ENCODE assay signal across 18 cellular contexts in genomic region chr1:235675152-235675890, GRCh38. TPM values are rescaled to one million over a fixed set of nuclear protein-coding genes. Genes with fewer than 3 reads are reported as not detected.
DNase-seq lines count a peak whose midpoint lies in the region; ATAC-seq, FAIRE-seq and TF ChIP-seq lines count a peak whose summit lies in the region.
"Had no signal": no experiment of that assay in that cellular context is flagged by ENCODE, and none has a peak within 500 bp of the region (broad histone marks: within the 10 kb centered on the region; RNA-seq: fewer than 3 reads in every experiment).

No MANE protein-coding gene starts in this region.

- no peak overlapping the region for H3K4me3 Mint-ChIP-seq in astrocyte (ENCODE audit: unreplicated experiment)

- FAIRE-seq in astrocyte (lab: Jason Lieb, UNC) (no peak), keratinocyte (lab: Jason Lieb, UNC) (peak; percentile 17), pancreas (lab: Jason Lieb, UNC) (no peak)
- FAIRE-seq: endothelial cell of umbilical vein had no signal

- H3K27me3 ChIP-seq in IMR-90 (ENCODE audit: control insufficient read depth, insufficient read depth, low read length) = no peaks in the 10 kb centered on the region
- H3K27me3 ChIP-seq in astrocyte (ENCODE audit: insufficient read depth, low read length) = no peaks in the 10 kb centered on the region
- no peaks in the 10 kb centered on the region for H3K27me3 ChIP-seq in keratinocyte (ENCODE audit: control insufficient read depth, extremely low read depth, insufficient read depth, low read length)
- no peaks in the 10 kb centered on the region for H3K27me3 ChIP-seq in pancreas

- H3K4me3 ChIP-seq in IMR-90 (ENCODE audit: insufficient read depth, low read depth, low read length) = no peak overlapping the region
- H3K4me3 ChIP-seq in astrocyte (ENCODE audit: insufficient read depth, low read depth, low read length) = no peak overlapping the region
- H3K4me3 ChIP-seq in keratinocyte (ENCODE audit: control insufficient read depth in 2 of 3, extremely low read depth in 1 of 3, insufficient read depth in 2 of 3, low read depth in 1 of 3, low read length in 3 of 3) = no peak overlapping the region
- H3K4me3 ChIP-seq in pancreas = no peak overlapping the region
- H3K4me3 ChIP-seq: lower lobe of right lung, thoracic aorta had no signal

- H3K27me3 Mint-ChIP-seq in astrocyte (ENCODE audit: low read depth, unreplicated experiment) = no peaks in the 10 kb centered on the region

- H3K27ac ChIP-seq in IMR-90 (ENCODE audit: insufficient read depth, low read length) = peak overlapping the region; percentile 69; the same call in 1 of the 2 replicates
- H3K27ac ChIP-seq in astrocyte (ENCODE audit: low read depth, low read length) = no peak overlapping the region
- no peak overlapping the region for H3K27ac ChIP-seq in keratinocyte (ENCODE audit: control insufficient read depth, insufficient read depth, low read length)
- H3K27ac ChIP-seq in pancreas = no peak overlapping the region
- H3K27ac ChIP-seq: KMS-11, lower lobe of right lung, thoracic aorta had no signal

- no peaks in the 10 kb centered on the region for H3K79me1 ChIP-seq in IMR-90 (ENCODE audit: low read depth in 1 of 2, low read length in 2 of 2)

- H3K9me3 Mint-ChIP-seq in astrocyte (ENCODE audit: unreplicated experiment) = peaks cover 36% of the 10 kb centered on the region

- intact Hi-C loops in IMR-90 (cut with micrococcal nuclease) = no loop called here
- intact Hi-C loops in pancreas (cut with DNase I) = no loop called here

- peak overlapping the region; percentile 52; the same call in 1 of the 2 replicates for H2BK120ac ChIP-seq in IMR-90 (ENCODE audit: low read depth, low read length)

- no peak overlapping the region for H4K8ac ChIP-seq in IMR-90 (ENCODE audit: low read depth in 2 of 2, low read length in 2 of 2)

- H3K36me3 ChIP-seq in IMR-90 (ENCODE audit: control insufficient read depth, insufficient read depth, low read length) = peaks cover 6% of the 10 kb centered on the region
- H3K36me3 ChIP-seq in astrocyte (ENCODE audit: insufficient read depth, low read length) = no peaks in the 10 kb centered on the region
- peaks cover 2 to 22% of the 10 kb centered on the region in 2 experiments for H3K36me3 ChIP-seq in keratinocyte (ENCODE audit: control insufficient read depth in 2 of 2, extremely low read depth in 1 of 2, insufficient read depth in 2 of 2, low read length in 2 of 2)
- H3K36me3 ChIP-seq in pancreas = peaks cover 0 to 7% (median 0%) of the 10 kb centered on the region in 3 donors

- H2AFZ ChIP-seq in IMR-90 (replicated peaks; ENCODE audit: low read length, poor library complexity) = no peak overlapping the region
- H2AFZ ChIP-seq in astrocyte (ENCODE audit: low read depth, low read length) = no peak overlapping the region
- no peak overlapping the region for H2AFZ ChIP-seq in keratinocyte (ENCODE audit: control insufficient read depth, low read length)

- no peak for TF ChIP-seq RAD21 in IMR-90 (IDR thresholded peaks at IDR 0.05; ENCODE audit: low read length)

- 0 out of 2 replicates have a peak overlapping the region, but pooled peaks have one; percentile 1 for H3K14ac ChIP-seq in IMR-90 (replicated peaks; ENCODE audit: low read depth, low read length)

- BruUV-seq in IMR-90 (replicated peaks; lab: Mats Ljungman, UMichigan) = no TSS peak

- no peak overlapping the region for H2AK5ac ChIP-seq in IMR-90 (ENCODE audit: low read depth, low read length)

- H2AK9ac ChIP-seq in IMR-90 (replicated peaks; ENCODE audit: low read depth, low read length, poor library complexity) = no peak overlapping the region

- no peak overlapping the region for H4K5ac ChIP-seq in IMR-90 (ENCODE audit: low read depth, low read length)

- peaks cover 3% of the 10 kb centered on the region; the same call in 1 of the 2 replicates for H3K9me1 ChIP-seq in IMR-90 (ENCODE audit: insufficient read depth, low read length)
- no peaks in the 10 kb centered on the region for H3K9me1 ChIP-seq in keratinocyte (ENCODE audit: control insufficient read depth, extremely low read depth, insufficient read depth, low read length)

- CTCF ChIA-PET in IMR-90 (lab: Yijun Ruan, JAX) = no interaction called here

- H3K4ac ChIP-seq in IMR-90 (ENCODE audit: low read depth, low read length) = no peak overlapping the region

- H3K79me2 ChIP-seq in astrocyte (ENCODE audit: insufficient read depth, low read length) (no peaks in the 10 kb centered on the region), keratinocyte (ENCODE audit: control insufficient read depth, insufficient read depth, low read length) (no peaks in the 10 kb centered on the region)

- no CpG with 5 or more reads among the region's 10 CpGs for WGBS in IMR-90 (ENCODE audit: extremely low coverage in 2 of 2, insufficient read length in 1 of 2), 2 experiments
- 99% methylated on average over 10 of the region's 10 CpGs for WGBS in pancreas, 2 donors

- ATAC-seq in IMR-90 (ENCODE audit: low read depth) (no peak; the same call in 1 of the 2 replicates), GM18511 (IDR thresholded peaks at IDR 0.05; ENCODE audit: unreplicated experiment) (no peak), GM18505 (IDR thresholded peaks at IDR 0.05; ENCODE audit: unreplicated experiment) (no peak), pancreas (no peak)
- ATAC-seq: activated CD4-positive, CD25-positive, alpha-beta regulatory T cell treated with anti-CD3 and anti-CD28 coated beads, Interleukin-2, amount 50 U/mL, for 24 hours; lower lobe of right lung; SK-N-SH treated with all-trans-retinoic acid at 6 μM for 48 hours had no signal

- H3K4me1 ChIP-seq in IMR-90 (ENCODE audit: control insufficient read depth, insufficient read depth, low read length) (no peaks in the 10 kb centered on the region), astrocyte (ENCODE audit: insufficient read depth, low read length) (no peaks in the 10 kb centered on the region), keratinocyte (ENCODE audit: control insufficient read depth, extremely low read depth, insufficient read depth, low read length) (no peaks in the 10 kb centered on the region), pancreas (no peaks in the 10 kb centered on the region)
- H3K4me1 ChIP-seq: Caco-2, lower lobe of right lung had no signal

- no peak overlapping the region for H2BK15ac ChIP-seq in IMR-90 (ENCODE audit: low read depth, low read length)

- peak overlapping the region; percentile 87 for H3K27ac Mint-ChIP-seq in astrocyte (ENCODE audit: unreplicated experiment)

- H3K4me1 Mint-ChIP-seq in astrocyte (ENCODE audit: low read depth, unreplicated experiment) = peaks cover 6% of the 10 kb centered on the region

- dilution Hi-C loops in IMR-90 (cut with HindIII; ENCODE audit: low sequenced_read_pairs, unreplicated experiment) = no loop called here
- dilution Hi-C loops in keratinocyte (cut with MboI; ENCODE audit: extremely low pct_ligation_motif_present, low sequenced_read_pairs) = no loop called here

- H2BK5ac ChIP-seq in IMR-90 (ENCODE audit: low read depth, low read length, poor library complexity, severe bottlenecking) = peak overlapping the region; percentile 81

- TF ChIP-seq CTCF in IMR-90 (conservative IDR thresholded peaks at IDR 0.05; ENCODE audit: low read depth, low read length) (no peak), astrocyte (IDR thresholded peaks at IDR 0.05; ENCODE audit: insufficient read depth, low read depth, low read length) (no peak), keratinocyte (optimal IDR thresholded peaks at IDR 0.05 in 1 of 3, IDR thresholded peaks at IDR 0.05 in 1 of 3, conservative IDR thresholded peaks at IDR 0.05 in 1 of 3; ENCODE audit: extremely low read depth in 1 of 3, insufficient read depth in 2 of 3, low read length in 3 of 3) (no peak), pancreas (IDR thresholded peaks at IDR 0.05) (no peak)

- H3K18ac ChIP-seq in IMR-90 (ENCODE audit: low read depth, low read length) = peak overlapping the region; percentile 78; the same call in 1 of the 2 replicates

- H3K4me2 ChIP-seq in IMR-90 (ENCODE audit: low read depth, low read length) = no peak overlapping the region
- H3K4me2 ChIP-seq in astrocyte (ENCODE audit: low read length) = no peak overlapping the region
- H3K4me2 ChIP-seq in keratinocyte (ENCODE audit: control insufficient read depth, extremely low read depth, insufficient read depth, low read depth, low read length) = no peak overlapping the region
- H3K4me2 ChIP-seq: KMS-11 had no signal

- H3K56ac ChIP-seq in IMR-90 (ENCODE audit: extremely low read depth, insufficient read depth, low read length) = no peak overlapping the region

- no peaks in the 10 kb centered on the region for H4K20me1 ChIP-seq in IMR-90 (ENCODE audit: insufficient read depth, low read length)
- no peaks in the 10 kb centered on the region for H4K20me1 ChIP-seq in astrocyte (ENCODE audit: insufficient read depth, low read length)
- no peaks in the 10 kb centered on the region for H4K20me1 ChIP-seq in keratinocyte (ENCODE audit: control insufficient read depth, extremely low read depth, insufficient read depth, low read length)

- H2BK20ac ChIP-seq in IMR-90 (ENCODE audit: low read depth, low read length) = 0 out of 2 replicates have a peak overlapping the region, but pooled peaks have one; percentile 10

- in situ Hi-C loops in IMR-90 (cut with MboI; ENCODE audit: low sequenced_read_pairs) = no loop called here

- 0 out of 2 replicates have a peak overlapping the region, but pooled peaks have one; percentile 51 for H3K23ac ChIP-seq in IMR-90 (ENCODE audit: low read depth, low read length)

- H3K9ac ChIP-seq in IMR-90 (ENCODE audit: low read depth, low read length) (no peak overlapping the region), astrocyte (ENCODE audit: low read length) (no peak overlapping the region), keratinocyte (ENCODE audit: control insufficient read depth, extremely low read depth, insufficient read depth, low read length) (no peak overlapping the region)
- H3K9ac ChIP-seq: KMS-11 had no signal

- DNase-seq in NCI-H1105 treated with DMSO at 0.1 percent for 48 hours (lab: John Stamatoyannopoulos, UW) = peak; percentile 3
- DNase-seq in NCI-H1105 (lab: John Stamatoyannopoulos, UW) = no peak
- DNase-seq in IMR-90 = peak; percentile 18
- DNase-seq in astrocyte (ENCODE audit: low read depth) = no peak
- DNase-seq in keratinocyte (ENCODE audit: low read depth, low spot score) = no peak
- DNase-seq in pancreas = no peak
- DNase-seq: Caco-2, hypothalamus, lower lobe of right lung, NCI-H2107, OCI-M1 had no signal

- POLR2A ChIA-PET in IMR-90 (lab: Charles Lee; ENCODE audit: unreplicated experiment) = no interaction called here

- no peak overlapping the region; the same call in 1 of the 2 replicates for H4K91ac ChIP-seq in IMR-90 (ENCODE audit: insufficient read depth, low read depth, low read length)

- H3K36me3 Mint-ChIP-seq in astrocyte (ENCODE audit: low read depth, unreplicated experiment) = peaks cover 51% of the 10 kb centered on the region

- TF ChIP-seq POLR2A in IMR-90 (IDR thresholded peaks at IDR 0.05; ENCODE audit: low read depth, low read length) (no peak), GM18505 (IDR thresholded peaks at IDR 0.05; ENCODE audit: borderline replicate concordance, extremely low read depth, insufficient read depth, insufficient read length) (no peak)

- H3K9me3 ChIP-seq in IMR-90 (ENCODE audit: control insufficient read depth, insufficient read depth, low read length) (peaks cover 12% of the 10 kb centered on the region), astrocyte (ENCODE audit: insufficient read depth, low read depth, low read length) (peaks cover 19% of the 10 kb centered on the region), keratinocyte (ENCODE audit: control insufficient read depth, low read depth, low read length) (peaks cover 17% of the 10 kb centered on the region), pancreas (no peaks in the 10 kb centered on the region)

RNA-seq across cellular contexts. Expression of gene GNG4, which starts 25.7 kb away (rescaled TPM):
- total RNA-seq in IMR-90 (2012; rRNA removed) (0.18 and 0.28 TPM in 2 replicates), astrocyte (2.6 and 3.8 TPM in 2 replicates), pancreas (1 to 10 TPM in 5 of 6 donors, under 1 TPM in 1; 0.56 to 7.8 (median 2.2) TPM)
- polyA plus RNA-seq in IMR-90 (2012; rRNA removed) (0.29 and 0.33 TPM in 2 replicates), keratinocyte (0.02 to 0.07 TPM in 2 of 3 replicates, not detected in the other), pancreas (10 to 100 TPM in 1 of 2 donors, 1 to 10 TPM in 1; 5.0 to 20.4 TPM)
- polyA plus RNA-seq in IMR-90 (2012; cell fraction: cytosol; rRNA removed) = 0.21 and 0.23 TPM in 2 replicates
- polyA plus RNA-seq in IMR-90 (2012; cell fraction: nucleus; rRNA removed; ENCODE audit: low replicate concordance) = 0.02 and 0.08 TPM in 2 replicates
- not detected for polyA plus RNA-seq in keratinocyte (2011; ENCODE audit: low read depth)
- polyA plus RNA-seq in keratinocyte (2011; cell fraction: cytosol; rRNA removed) = not detected in 2 replicates
- polyA plus RNA-seq in keratinocyte (2011; cell fraction: nucleus; rRNA removed) = not detected in 2 replicates
- polyA plus RNA-seq in keratinocyte (2012; ENCODE audit: low replicate concordance) = not detected in 2 replicates
- polyA minus RNA-seq in keratinocyte = not detected in 3 replicates
- polyA minus RNA-seq in keratinocyte (2011; cell fraction: cytosol; rRNA and poly(A)+ RNA removed) = not detected
- polyA minus RNA-seq in keratinocyte (2011; cell fraction: nucleus; rRNA and poly(A)+ RNA removed) = not detected in 2 replicates
- total RNA-seq: endothelial cell of umbilical vein, lower lobe of right lung had no signal

Comparison
In these comparisons a context has a peak if more than half of its experiments do, and no peak if none do; other contexts are left out.
1. DNase-seq: peak in NCI-H1105 treated with DMSO at 0.1 percent for 48 hours (single experiment) and IMR-90 (single experiment); none in NCI-H1105 (single experiment), astrocyte (single experiment), keratinocyte (single experiment) and pancreas (0 of 6).